Comparison of ENCODE assay signal across 9 cellular contexts in the genomic region with DNA sequence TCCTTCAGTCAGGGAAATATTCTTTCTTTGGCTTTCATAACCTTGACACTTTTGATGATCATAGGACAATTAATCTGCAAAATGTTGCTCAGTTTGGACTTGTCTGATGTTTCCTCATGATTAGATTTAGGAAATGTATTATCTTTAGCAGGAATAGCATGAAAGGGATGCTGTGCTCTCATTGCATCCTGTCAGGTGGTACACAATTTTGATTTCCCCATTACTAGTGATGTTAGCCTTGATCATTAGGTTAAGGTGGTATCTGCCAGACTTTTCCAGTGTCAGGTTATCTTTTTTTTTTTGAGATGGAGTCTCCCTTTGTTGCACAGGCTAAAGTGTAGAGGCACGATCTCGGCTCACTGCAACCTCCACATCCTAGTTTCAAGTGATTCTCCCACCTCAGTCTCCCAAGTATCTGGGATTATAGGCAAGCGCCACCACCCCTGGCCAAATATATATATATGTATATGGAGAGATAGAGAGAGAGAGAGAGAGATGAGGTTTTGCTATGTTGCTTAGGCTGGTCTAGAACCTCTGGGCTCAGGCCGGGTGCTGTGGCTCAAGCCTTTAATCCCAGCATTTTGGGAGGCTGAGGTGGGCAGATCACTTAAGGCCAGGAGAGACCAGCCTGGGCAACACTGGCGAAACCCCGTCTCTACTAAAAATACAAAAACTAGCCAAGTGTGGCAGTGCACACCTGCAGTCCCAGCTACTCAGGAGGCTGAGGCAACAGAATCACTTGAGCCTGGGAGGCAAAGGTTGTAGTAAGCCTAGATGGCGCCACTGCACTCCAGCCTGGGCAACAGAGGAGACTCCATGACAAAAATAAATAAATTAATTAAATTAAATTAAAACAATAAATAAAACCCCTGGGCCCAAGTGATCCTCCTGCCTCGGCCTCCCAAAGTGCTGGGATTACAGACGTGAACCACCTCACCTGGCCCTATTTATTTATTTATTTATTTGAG. TPM values are rescaled to one million over a fixed set of nuclear protein-coding genes. Genes with fewer than 3 reads are reported as not detected.
DNase-seq lines count a peak whose midpoint lies in the region; ATAC-seq and TF ChIP-seq lines count a peak whose summit lies in the region.
"Had no signal": no experiment of that assay in that cellular context is flagged by ENCODE, and none has a peak within 500 bp of the region (broad histone marks: within the 10 kb centered on the region; RNA-seq: fewer than 3 reads in every experiment).

No MANE protein-coding gene starts in this region.

- DNase-seq in NCI-H1694 treated with DMSO at 0.1 percent for 48 hours (lab: John Stamatoyannopoulos, UW) (peak; percentile 24), NCI-H1694 (lab: John Stamatoyannopoulos, UW) (no peak), SK-N-SH (no peak), dermis blood vessel endothelial cell (peak; percentile 71), spleen (peak; percentile 81), NK-92 (lab: John Stamatoyannopoulos, UW; ENCODE audit: unreplicated experiment) (no peak), vagina (ENCODE audit: extremely low spot score in 2 of 2) (no peak)
- DNase-seq: posterior cingulate gyrus had no signal

- CTCF ChIA-PET in SK-N-SH (lab: Yijun Ruan, JAX): interaction anchor here (0.6 kb wide), 1 partner anchor 138 kb away, joined by 4 read pairs; no protein-coding TSS in a partner anchor

- no peaks in the 10 kb centered on the region for H4K20me1 ChIP-seq in SK-N-SH (ENCODE audit: insufficient read depth)

- POLR2A ChIA-PET in SK-N-SH (lab: Yijun Ruan, JAX): no interaction called here

- no peaks in the 10 kb centered on the region for H3K9me2 ChIP-seq in SK-N-SH

- TF ChIP-seq CTCF in SK-N-SH (IDR thresholded peaks at IDR 0.05): peak; percentile 49
- TF ChIP-seq CTCF in spleen (IDR thresholded peaks at IDR 0.05 in 8 of 11, conservative IDR thresholded peaks at IDR 0.05 in 3 of 11): peak in 7 of 11 experiments; percentile 9 to 63 (median 47)
- TF ChIP-seq CTCF in vagina (IDR thresholded peaks at IDR 0.05): no peak

- H3K9ac ChIP-seq in SK-N-SH: no peak overlapping the region

- 0 out of 4 replicates have a peak, but pooled peaks cover 0 to 5% of the 10 kb centered on the region in 2 experiments for H3K4me1 ChIP-seq in SK-N-SH (ENCODE audit: control insufficient read depth in 1 of 2, insufficient read depth in 2 of 2, low read depth in 1 of 2, low read length in 1 of 2)
- H3K4me1 ChIP-seq in spleen: peaks cover 0 to 55% (median 24%) of the 10 kb centered on the region in 6 donors
- peaks cover 4% of the 10 kb centered on the region for H3K4me1 ChIP-seq in vagina

- H3F3A ChIP-seq in SK-N-SH (replicated peaks; ENCODE audit: insufficient read depth): peaks cover 12% of the 10 kb centered on the region

- H3K4me3 ChIP-seq in SK-N-SH (ENCODE audit: low read depth in 2 of 2, low read length in 1 of 2) (no peak overlapping the region), spleen (no peak overlapping the region), vagina (no peak overlapping the region)

- no peak overlapping the region for H3K4me2 ChIP-seq in SK-N-SH

- H3K27me3 ChIP-seq in SK-N-SH (ENCODE audit: insufficient read depth): no peaks in the 10 kb centered on the region
- H3K27me3 ChIP-seq in spleen (replicated peaks in 1 of 7): no peaks in the 10 kb centered on the region
- no peaks in the 10 kb centered on the region for H3K27me3 ChIP-seq in vagina

- H3K27ac ChIP-seq in SK-N-SH (ENCODE audit: low read depth in 2 of 2, low read length in 1 of 2): no peak overlapping the region
- peak overlapping the region; percentile 2 to 77 (median 62) for H3K27ac ChIP-seq in spleen
- H3K27ac ChIP-seq in vagina: no peak overlapping the region

- intact Hi-C loops in spleen (cut with DNase I; ENCODE audit: low total_unique reads): loop anchor here (10.0 kb wide), 1 partner anchor 46 kb away; no protein-coding TSS in a partner anchor
- intact Hi-C loops in vagina (cut with DNase I): no loop called here

- H2AFZ ChIP-seq in SK-N-SH (ENCODE audit: low read depth): no peak overlapping the region

- H3K9me3 ChIP-seq in SK-N-SH: no peaks in the 10 kb centered on the region
- H3K9me3 ChIP-seq in spleen: no peaks in the 10 kb centered on the region
- H3K9me3 ChIP-seq in vagina: no peaks in the 10 kb centered on the region

- TF ChIP-seq POLR2A in spleen (IDR thresholded peaks at IDR 0.05) (no peak), vagina (IDR thresholded peaks at IDR 0.05) (no peak)

- no peak; the same call in 1 of the 2 replicates for TF ChIP-seq RAD21 in SK-N-SH (IDR thresholded peaks at IDR 0.05; ENCODE audit: low read length)

- H3K36me3 ChIP-seq in SK-N-SH (replicated peaks in 1 of 2; ENCODE audit: control insufficient read depth in 1 of 2, insufficient read depth in 2 of 2, low read length in 1 of 2): no peaks in the 10 kb centered on the region
- H3K36me3 ChIP-seq in spleen: no peaks in the 10 kb centered on the region
- H3K36me3 ChIP-seq in vagina: no peaks in the 10 kb centered on the region

- no peak for ATAC-seq in HG03342 (IDR thresholded peaks at IDR 0.05; ENCODE audit: unreplicated experiment)

- H3K79me2 ChIP-seq in SK-N-SH (ENCODE audit: insufficient read depth): no peaks in the 10 kb centered on the region

- WGBS in SK-N-SH (ENCODE audit: low lambda C conversion rate): 85% methylated on average over 9 of the region's 9 CpGs
- 67 to 76% (median 74%) methylated on average over 9 of the region's 9 CpGs for WGBS in spleen, 5 donors

- TF ChIP-seq EP300 in SK-N-SH (IDR thresholded peaks at IDR 0.05; ENCODE audit: borderline replicate concordance in 1 of 2, low read depth in 1 of 2, low read length in 1 of 2): no peak

TF ChIP-seq in SK-N-SH, 30 proteins besides CTCF, POLR2A, EP300 and RAD21 (continues in another document):
- no peak for TF ChIP-seq FOXM1 (IDR thresholded peaks at IDR 0.05; ENCODE audit: low read depth)
- TF ChIP-seq, protein P1, sequence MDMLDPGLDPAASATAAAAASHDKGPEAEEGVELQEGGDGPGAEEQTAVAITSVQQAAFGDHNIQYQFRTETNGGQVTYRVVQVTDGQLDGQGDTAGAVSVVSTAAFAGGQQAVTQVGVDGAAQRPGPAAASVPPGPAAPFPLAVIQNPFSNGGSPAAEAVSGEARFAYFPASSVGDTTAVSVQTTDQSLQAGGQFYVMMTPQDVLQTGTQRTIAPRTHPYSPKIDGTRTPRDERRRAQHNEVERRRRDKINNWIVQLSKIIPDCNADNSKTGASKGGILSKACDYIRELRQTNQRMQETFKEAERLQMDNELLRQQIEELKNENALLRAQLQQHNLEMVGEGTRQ (IDR thresholded peaks at IDR 0.05; ENCODE audit: borderline replicate concordance, low read depth, low read length): no peak
- no peak for TF ChIP-seq RCOR1 (IDR thresholded peaks at IDR 0.05; ENCODE audit: low read length)
- TF ChIP-seq FOXJ3 (CRISPR knock-in tag; IDR thresholded peaks at IDR 0.05): no peak
- TF ChIP-seq, protein P2, sequence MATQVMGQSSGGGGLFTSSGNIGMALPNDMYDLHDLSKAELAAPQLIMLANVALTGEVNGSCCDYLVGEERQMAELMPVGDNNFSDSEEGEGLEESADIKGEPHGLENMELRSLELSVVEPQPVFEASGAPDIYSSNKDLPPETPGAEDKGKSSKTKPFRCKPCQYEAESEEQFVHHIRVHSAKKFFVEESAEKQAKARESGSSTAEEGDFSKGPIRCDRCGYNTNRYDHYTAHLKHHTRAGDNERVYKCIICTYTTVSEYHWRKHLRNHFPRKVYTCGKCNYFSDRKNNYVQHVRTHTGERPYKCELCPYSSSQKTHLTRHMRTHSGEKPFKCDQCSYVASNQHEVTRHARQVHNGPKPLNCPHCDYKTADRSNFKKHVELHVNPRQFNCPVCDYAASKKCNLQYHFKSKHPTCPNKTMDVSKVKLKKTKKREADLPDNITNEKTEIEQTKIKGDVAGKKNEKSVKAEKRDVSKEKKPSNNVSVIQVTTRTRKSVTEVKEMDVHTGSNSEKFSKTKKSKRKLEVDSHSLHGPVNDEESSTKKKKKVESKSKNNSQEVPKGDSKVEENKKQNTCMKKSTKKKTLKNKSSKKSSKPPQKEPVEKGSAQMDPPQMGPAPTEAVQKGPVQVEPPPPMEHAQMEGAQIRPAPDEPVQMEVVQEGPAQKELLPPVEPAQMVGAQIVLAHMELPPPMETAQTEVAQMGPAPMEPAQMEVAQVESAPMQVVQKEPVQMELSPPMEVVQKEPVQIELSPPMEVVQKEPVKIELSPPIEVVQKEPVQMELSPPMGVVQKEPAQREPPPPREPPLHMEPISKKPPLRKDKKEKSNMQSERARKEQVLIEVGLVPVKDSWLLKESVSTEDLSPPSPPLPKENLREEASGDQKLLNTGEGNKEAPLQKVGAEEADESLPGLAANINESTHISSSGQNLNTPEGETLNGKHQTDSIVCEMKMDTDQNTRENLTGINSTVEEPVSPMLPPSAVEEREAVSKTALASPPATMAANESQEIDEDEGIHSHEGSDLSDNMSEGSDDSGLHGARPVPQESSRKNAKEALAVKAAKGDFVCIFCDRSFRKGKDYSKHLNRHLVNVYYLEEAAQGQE (IDR thresholded peaks at IDR 0.05; ENCODE audit: low read depth, low read length): no peak
- no peak for TF ChIP-seq TAF1 (IDR thresholded peaks at IDR 0.05; ENCODE audit: borderline replicate concordance, low read depth, low read length)

RNA-seq across cellular contexts. Expression of a gene that starts 15.8 kb away (rescaled TPM):
- polyA plus RNA-seq in SK-N-SH (2012; rRNA removed) (264 and 290 TPM in 2 replicates), spleen (100 to 1,000 TPM in 1 of 3 donors, 10 to 100 TPM in 2; 25.3 to 129 (median 34.7) TPM)
- 172 and 212 TPM in 2 replicates for polyA plus RNA-seq in SK-N-SH (2012; cell fraction: cytosol; rRNA removed)
- polyA plus RNA-seq in SK-N-SH (2012; cell fraction: nucleus; rRNA removed): 169 and 174 TPM in 2 replicates
- total RNA-seq in dermis blood vessel endothelial cell (768 and 840 TPM in 2 replicates), spleen (100 to 1,000 TPM; 129 to 224 (median 150) TPM), vagina (268 TPM)

RNA-seq across cellular contexts. Expression of a gene that starts 19.8 kb away (rescaled TPM):
- polyA plus RNA-seq in SK-N-SH (2012; rRNA removed): 31.7 and 37.1 TPM in 2 replicates
- polyA plus RNA-seq in SK-N-SH (2012; cell fraction: cytosol; rRNA removed): 19.4 and 24.0 TPM in 2 replicates
- 161 and 199 TPM in 2 replicates for polyA plus RNA-seq in SK-N-SH (2012; cell fraction: nucleus; rRNA removed)
- 27.9 and 42.9 TPM in 2 replicates for total RNA-seq in dermis blood vessel endothelial cell
- 100 to 1,000 TPM in 5 of 7 donors, 10 to 100 TPM in 2; 87.4 to 140 (median 126) TPM for total RNA-seq in spleen
- 10 to 100 TPM; 23.0 to 74.0 (median 50.7) TPM for polyA plus RNA-seq in spleen
- 72.4 TPM for total RNA-seq in vagina

RNA-seq across cellular contexts. Expression of a gene that starts 50.6 kb away (rescaled TPM):
- polyA plus RNA-seq in SK-N-SH (2012; rRNA removed): 35.7 and 38.7 TPM in 2 replicates
- polyA plus RNA-seq in SK-N-SH (2012; cell fraction: cytosol; rRNA removed): 25.5 and 29.1 TPM in 2 replicates
- 90.7 and 99.3 TPM in 2 replicates for polyA plus RNA-seq in SK-N-SH (2012; cell fraction: nucleus; rRNA removed)
- total RNA-seq in dermis blood vessel endothelial cell: 131 and 179 TPM in 2 replicates
- total RNA-seq in spleen: 100 to 1,000 TPM; 229 to 326 (median 266) TPM
- 10 to 100 TPM; 18.3 to 49.8 (median 24.1) TPM for polyA plus RNA-seq in spleen
- 210 TPM for total RNA-seq in vagina

Comparison
In these comparisons a context has a peak if more than half of its experiments do, and no peak if none do; other contexts are left out.
1. DNase-seq: peak in NCI-H1694 treated with DMSO at 0.1 percent for 48 hours (single experiment), dermis blood vessel endothelial cell (single experiment) and spleen (single experiment); none in NCI-H1694 (single experiment), SK-N-SH (single experiment), NK-92 (single experiment) and vagina (0 of 2).
2. H3K27ac ChIP-seq: peak in spleen (8 of 8); none in SK-N-SH (0 of 2) and vagina (single experiment).
3. CTCF ChIP-seq: peak in SK-N-SH (single experiment) and spleen (7 of 11); none in vagina (0 of 3).